1 cellular context compared by ENCODE assay signal in genomic region chr6:119090256-119090655, GRCh38.
TF ChIP-seq lines count a peak whose summit lies in the region.

No MANE protein-coding gene starts in this region.

TF ChIP-seq in HCT116, 20 proteins besides CTCF, POLR2A, EP300 and RAD21 (continued from another document):
- peak; percentile 64 for TF ChIP-seq REST (IDR thresholded peaks at IDR 0.05; ENCODE audit: low read depth)
- no peak for TF ChIP-seq SIN3A (IDR thresholded peaks at IDR 0.05; ENCODE audit: low read depth)
- TF ChIP-seq SRF (IDR thresholded peaks at IDR 0.05; ENCODE audit: low read depth): no peak
- TF ChIP-seq ZFX (IDR thresholded peaks at IDR 0.05): no peak
- no peak for TF ChIP-seq ELF1 (IDR thresholded peaks at IDR 0.05; ENCODE audit: borderline replicate concordance, low read depth)
- no peak for TF ChIP-seq SP1 (IDR thresholded peaks at IDR 0.05; ENCODE audit: low read depth)
